ENCODE assay signal across 22 cellular contexts in genomic region chr15:57820119-57820518, GRCh38.
DNase-seq lines count a peak whose midpoint lies in the region; ATAC-seq, FAIRE-seq and TF ChIP-seq lines count a peak whose summit lies in the region.
"Had no signal": no experiment of that assay in that cellular context is flagged by ENCODE, and none has a peak within 500 bp of the region (broad histone marks: within the 10 kb centered on the region; RNA-seq: fewer than 3 reads in every experiment).

No MANE protein-coding gene starts in this region.

- no peak for TF ChIP-seq POLR2A in endothelial cell of umbilical vein (IDR thresholded peaks at IDR 0.05; ENCODE audit: low read depth, low read length)

- no peaks in the 10 kb centered on the region for H3K9me1 ChIP-seq in endothelial cell of umbilical vein (replicated peaks; ENCODE audit: control insufficient read depth, extremely low read depth, insufficient read depth, low read length)

- no peaks in the 10 kb centered on the region for H3K36me3 ChIP-seq in endothelial cell of umbilical vein (ENCODE audit: control insufficient read depth in 2 of 2, extremely low read depth in 1 of 2, insufficient read depth in 2 of 2, low read length in 2 of 2)
- H3K36me3 ChIP-seq: prostate gland, upper lobe of left lung had no signal

- CTCF ChIA-PET in endothelial cell of umbilical vein (lab: Charles Lee), result interaction anchor here (0.9 to 1.0 kb wide), 3 partner anchors 9 to 69 kb away, joined by 3 to 6 read pairs (median 5); no protein-coding TSS in a partner anchor
- CTCF ChIA-PET in activated CD8-positive, alpha-beta memory T cell treated with anti-CD3 and anti-CD28 coated beads, Interleukin-2, amount 10 ng/mL, durations not matched to agents 7 days and 5 days (lab: Charles Lee), result no interaction called here

- H3K36me3 Mint-ChIP-seq in nephron progenitor cell (ENCODE audit: low read depth), result no peaks in the 10 kb centered on the region
- H3K36me3 Mint-ChIP-seq in activated CD8-positive, alpha-beta memory T cell treated with anti-CD3 and anti-CD28 coated beads, Interleukin-2, amount 10 ng/mL, durations not matched to agents 7 days and 5 days, result no peaks in the 10 kb centered on the region
- H3K36me3 Mint-ChIP-seq: CD8-positive, alpha-beta T cell; memory B cell; WTC11 had no signal

- H3K27ac Mint-ChIP-seq in nephron progenitor cell, result no peak overlapping the region
- no peak overlapping the region for H3K27ac Mint-ChIP-seq in activated CD8-positive, alpha-beta memory T cell treated with anti-CD3 and anti-CD28 coated beads, Interleukin-2, amount 10 ng/mL, durations not matched to agents 7 days and 5 days
- H3K27ac Mint-ChIP-seq: activated CD8-positive, alpha-beta T cell treated with anti-CD3 and anti-CD28 coated beads, Interleukin-2, amount 10 ng/mL, durations not matched to agents 7 days and 5 days; CD8-positive, alpha-beta T cell; memory B cell; WTC11 had no signal

- no peak overlapping the region for H3K9ac ChIP-seq in endothelial cell of umbilical vein (replicated peaks; ENCODE audit: extremely low read depth, insufficient read depth, low read length)

- no peak for ATAC-seq in activated CD8-positive, alpha-beta memory T cell treated with anti-CD3 and anti-CD28 coated beads, Interleukin-2, amount 10 ng/mL, durations not matched to agents 7 days and 5 days
- ATAC-seq: activated CD8-positive, alpha-beta T cell treated with anti-CD3 and anti-CD28 coated beads, Interleukin-2, amount 10 ng/mL, durations not matched to agents 7 days and 5 days; CD8-positive, alpha-beta T cell; K562; WTC11 had no signal

- H3K4me1 ChIP-seq in endothelial cell of umbilical vein (ENCODE audit: control insufficient read depth, extremely low read depth, insufficient read depth, low read length), result peaks cover 25% of the 10 kb centered on the region
- H3K4me1 ChIP-seq: prostate gland, upper lobe of left lung had no signal

- no peaks in the 10 kb centered on the region for H3K9me3 Mint-ChIP-seq in nephron progenitor cell
- H3K9me3 Mint-ChIP-seq in activated CD8-positive, alpha-beta memory T cell treated with anti-CD3 and anti-CD28 coated beads, Interleukin-2, amount 10 ng/mL, durations not matched to agents 7 days and 5 days (ENCODE audit: low read depth), result no peaks in the 10 kb centered on the region
- H3K9me3 Mint-ChIP-seq: CD8-positive, alpha-beta T cell; WTC11 had no signal

- TF ChIP-seq CTCF in endothelial cell of umbilical vein (IDR thresholded peaks at IDR 0.05; ENCODE audit: extremely low read depth in 1 of 2, insufficient read depth in 1 of 2, low read depth in 1 of 2, low read length in 2 of 2), result no peak
- TF ChIP-seq CTCF in nephron progenitor cell (IDR thresholded peaks at IDR 0.05), result no peak

- H3K27ac ChIP-seq in endothelial cell of umbilical vein (ENCODE audit: insufficient read depth, low read depth, low read length), result no peak overlapping the region
- H3K27ac ChIP-seq: prostate gland, upper lobe of left lung had no signal

- H3K4me2 ChIP-seq in endothelial cell of umbilical vein (ENCODE audit: insufficient read depth, low read length), result no peak overlapping the region

- no peak overlapping the region for H3K4me3 Mint-ChIP-seq in nephron progenitor cell
- H3K4me3 Mint-ChIP-seq in activated CD8-positive, alpha-beta memory T cell treated with anti-CD3 and anti-CD28 coated beads, Interleukin-2, amount 10 ng/mL, durations not matched to agents 7 days and 5 days, result no peak overlapping the region
- H3K4me3 Mint-ChIP-seq: activated CD8-positive, alpha-beta T cell treated with anti-CD3 and anti-CD28 coated beads, Interleukin-2, amount 10 ng/mL, durations not matched to agents 7 days and 5 days; CD8-positive, alpha-beta T cell; memory B cell; WTC11 had no signal

- no TSS peak for BruUV-seq in endothelial cell of umbilical vein (replicated peaks; lab: Mats Ljungman, UMichigan)

- H3K27me3 ChIP-seq in endothelial cell of umbilical vein (ENCODE audit: control insufficient read depth in 2 of 2, insufficient read depth in 2 of 2, low read length in 2 of 2), result peaks cover 0 to 2% of the 10 kb centered on the region in 2 experiments
- H3K27me3 ChIP-seq: upper lobe of left lung had no signal

- H2AFZ ChIP-seq in endothelial cell of umbilical vein (ENCODE audit: low read depth, low read length), result no peak overlapping the region

- H3K79me2 ChIP-seq in endothelial cell of umbilical vein (ENCODE audit: control insufficient read depth, insufficient read depth, low read length), result no peaks in the 10 kb centered on the region

- intact Hi-C loops in endothelial cell of umbilical vein (cut with micrococcal nuclease), result no loop called here

- DNase-seq in Daoy (ENCODE audit: low read depth) (peak; percentile 18), M059J (ENCODE audit: low read depth) (peak; percentile 24), endothelial cell of umbilical vein (ENCODE audit: low read depth, low spot score) (peak; percentile 89), myocyte (ENCODE audit: low read depth) (peak; percentile 83), NOMO-1 treated with DMSO at 0.1 percent for 48 hours (lab: John Stamatoyannopoulos, UW; ENCODE audit: unreplicated experiment) (no peak), nephron progenitor cell (no peak)
- no peak for DNase-seq in activated CD8-positive, alpha-beta memory T cell treated with anti-CD3 and anti-CD28 coated beads, Interleukin-2, amount 10 ng/mL, durations not matched to agents 7 days and 5 days
- no peak for DNase-seq in stimulated activated CD4-positive, alpha-beta T cell treated with anti-CD3 and anti-CD28 coated beads, Interleukin-2, amount 100 ng/mL, for 48 hours
- DNase-seq: activated CD8-positive, alpha-beta T cell treated with anti-CD3 and anti-CD28 coated beads, Interleukin-2, amount 10 ng/mL, durations not matched to agents 7 days and 5 days; CD8-positive, alpha-beta T cell; NCI-H1092 treated with DMSO at 0.1 percent for 48 hours; NCI-H69; SIG-M5; stimulated activated naive CD4-positive, alpha-beta T cell; T-helper 2 cell; upper lobe of left lung had no signal

- no peaks in the 10 kb centered on the region for H4K20me1 ChIP-seq in endothelial cell of umbilical vein (replicated peaks; ENCODE audit: control insufficient read depth, extremely low read depth, insufficient read depth, low read length)

- peaks cover 5% of the 10 kb centered on the region for H3K4me1 Mint-ChIP-seq in nephron progenitor cell
- H3K4me1 Mint-ChIP-seq in activated CD8-positive, alpha-beta memory T cell treated with anti-CD3 and anti-CD28 coated beads, Interleukin-2, amount 10 ng/mL, durations not matched to agents 7 days and 5 days, result no peaks in the 10 kb centered on the region
- H3K4me1 Mint-ChIP-seq: WTC11 had no signal

- dilution Hi-C loops in endothelial cell of umbilical vein (cut with MboI; ENCODE audit: extremely low pct_ligation_motif_present, low sequenced_read_pairs), result no loop called here

- POLR2A ChIA-PET in endothelial cell of umbilical vein (lab: Charles Lee), result interaction anchor here (0.6 kb wide), 1 partner anchor 1106 kb away, joined by 4 read pairs; no protein-coding TSS in a partner anchor

- peak; percentile 90 for FAIRE-seq in endothelial cell of umbilical vein (lab: Jason Lieb, UNC)
- FAIRE-seq: endometrium, GM12892, K562 had no signal

- peaks cover 4% of the 10 kb centered on the region for H3K27me3 Mint-ChIP-seq in nephron progenitor cell (ENCODE audit: low read depth, poor library complexity)
- peaks cover 37% of the 10 kb centered on the region for H3K27me3 Mint-ChIP-seq in activated CD8-positive, alpha-beta memory T cell treated with anti-CD3 and anti-CD28 coated beads, Interleukin-2, amount 10 ng/mL, durations not matched to agents 7 days and 5 days

- H3K9me3 ChIP-seq in endothelial cell of umbilical vein (replicated peaks; ENCODE audit: control insufficient read depth, insufficient read depth, low read length), result no peaks in the 10 kb centered on the region
- H3K9me3 ChIP-seq: prostate gland, upper lobe of left lung had no signal

- no peak overlapping the region for H3K4me3 ChIP-seq in endothelial cell of umbilical vein (replicated peaks in 1 of 3; ENCODE audit: insufficient read depth in 1 of 3, low read depth in 1 of 3, low read length in 3 of 3)
- H3K4me3 ChIP-seq: K562, prostate gland, upper lobe of left lung had no signal

TF ChIP-seq in endothelial cell of umbilical vein, 7 proteins besides CTCF, POLR2A, EP300 and RAD21:
- TF ChIP-seq GATA2 (IDR thresholded peaks at IDR 0.05; ENCODE audit: insufficient read depth, insufficient read length, low read depth, low read length) (peak; percentile 84), MYC (IDR thresholded peaks at IDR 0.05; ENCODE audit: low read depth, low read length) (no peak), EZH2 (IDR thresholded peaks at IDR 0.05; ENCODE audit: borderline replicate concordance, low read depth, low read length, severe bottlenecking) (no peak), FOS (IDR thresholded peaks at IDR 0.05; ENCODE audit: borderline replicate concordance, insufficient read depth, low read length) (peak; percentile 76), JUN (IDR thresholded peaks at IDR 0.05; ENCODE audit: borderline replicate concordance, insufficient read depth, insufficient read length, low read depth) (peak; percentile 82)

Comparison
In these comparisons a context has a peak if more than half of its experiments do, and no peak if none do; other contexts are left out.
1. DNase-seq: peak in Daoy (single experiment), M059J (single experiment), endothelial cell of umbilical vein (single experiment) and myocyte (single experiment); none in NOMO-1 treated with DMSO at 0.1 percent for 48 hours (single experiment), nephron progenitor cell (single experiment), activated CD8-positive, alpha-beta memory T cell treated with anti-CD3 and anti-CD28 coated beads, Interleukin-2, amount 10 ng/mL, durations not matched to agents 7 days and 5 days (single experiment) and stimulated activated CD4-positive, alpha-beta T cell treated with anti-CD3 and anti-CD28 coated beads, Interleukin-2, amount 100 ng/mL, for 48 hours (0 of 2).